1 cellular context compared by ENCODE assay signal in the genomic region with DNA sequence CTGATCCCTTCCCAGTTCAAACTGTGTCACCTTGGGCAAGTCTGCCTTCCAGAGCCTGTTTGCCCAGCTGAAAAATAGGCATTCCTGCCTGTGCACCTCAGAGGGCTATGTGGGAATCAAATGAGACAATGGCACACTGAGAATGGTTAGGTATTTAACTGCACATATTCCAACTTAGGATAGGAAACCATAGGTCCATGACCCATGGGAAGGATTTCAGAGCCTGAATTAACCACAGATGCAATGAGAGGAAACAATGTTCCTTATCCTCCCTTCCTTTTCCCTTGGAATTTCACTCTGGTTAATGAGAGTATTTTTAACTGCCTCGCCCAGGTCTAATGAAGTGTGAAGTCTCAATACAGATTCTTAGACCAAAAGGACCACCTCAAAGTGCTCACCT.
TF ChIP-seq lines count a peak whose summit lies in the region.

No MANE protein-coding gene starts in this region.

TF ChIP-seq in endothelial cell of umbilical vein, 7 proteins besides CTCF, POLR2A, EP300 and RAD21:
- TF ChIP-seq MAX (IDR thresholded peaks at IDR 0.05; ENCODE audit: insufficient read depth, insufficient read length) = no peak
- no peak for TF ChIP-seq FOS (IDR thresholded peaks at IDR 0.05; ENCODE audit: borderline replicate concordance, insufficient read depth, low read length)
- no peak for TF ChIP-seq MYC (IDR thresholded peaks at IDR 0.05; ENCODE audit: low read depth, low read length)
- no peak for TF ChIP-seq POLR2AphosphoS5 (IDR thresholded peaks at IDR 0.05; ENCODE audit: insufficient read depth, low read depth, low read length)
- no peak for TF ChIP-seq GATA2 (IDR thresholded peaks at IDR 0.05; ENCODE audit: insufficient read depth, insufficient read length, low read depth, low read length)
- TF ChIP-seq JUN (IDR thresholded peaks at IDR 0.05; ENCODE audit: borderline replicate concordance, insufficient read depth, insufficient read length, low read depth) = no peak
- TF ChIP-seq EZH2 (IDR thresholded peaks at IDR 0.05; ENCODE audit: borderline replicate concordance, low read depth, low read length, severe bottlenecking) = no peak
